Comparison of ENCODE assay signal across 15 cellular contexts in the genomic region with DNA sequence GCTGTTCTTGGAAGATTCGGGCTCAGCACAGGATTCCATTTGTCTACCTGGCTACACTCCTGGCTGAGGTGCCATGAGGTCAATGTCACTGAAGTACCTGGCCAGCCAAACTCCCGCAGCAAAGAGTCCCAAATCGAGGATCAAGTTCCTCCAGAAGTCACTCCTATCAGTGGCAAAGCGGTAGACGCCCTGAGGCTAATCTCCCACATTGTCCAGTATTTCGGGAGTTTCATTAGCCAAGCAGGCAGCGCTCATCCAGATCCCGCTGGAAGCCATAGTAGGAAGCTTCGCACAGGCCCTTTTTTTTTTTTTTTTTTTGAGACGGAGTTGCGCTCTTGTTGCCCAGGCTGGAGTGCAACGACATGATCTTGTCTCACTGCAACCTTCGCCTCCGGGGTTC.
"Had no signal": no experiment of that assay in that cellular context is flagged by ENCODE, and none has a peak within 500 bp of the region (broad histone marks: within the 10 kb centered on the region; RNA-seq: fewer than 3 reads in every experiment).

No MANE protein-coding gene starts in this region.

- H3K9me3 Mint-ChIP-seq: naive thymus-derived CD4-positive, alpha-beta T cell had no signal

- H3K27ac Mint-ChIP-seq: endodermal cell; naive thymus-derived CD4-positive, alpha-beta T cell; nephron progenitor cell had no signal

- H3K4me1 Mint-ChIP-seq: naive thymus-derived CD4-positive, alpha-beta T cell; nephron progenitor cell had no signal

- H3K36me3 ChIP-seq: gastrocnemius medialis, heart right ventricle, neutrophil, ovary, right atrium auricular region had no signal

- H3K4me3 Mint-ChIP-seq: endodermal cell; naive thymus-derived CD4-positive, alpha-beta T cell; nephron progenitor cell had no signal

- H3K27ac ChIP-seq: coronary artery, gastrocnemius medialis, heart right ventricle, neutrophil, ovary, right atrium auricular region had no signal

- H3K4me1 ChIP-seq: gastrocnemius medialis, heart right ventricle, right atrium auricular region had no signal

- H3K36me3 Mint-ChIP-seq: naive thymus-derived CD4-positive, alpha-beta T cell had no signal

- H3K27me3 ChIP-seq: gastrocnemius medialis, neutrophil, ovary, right atrium auricular region had no signal

- DNase-seq: effector CD4-positive, alpha-beta T cell; endodermal cell; gastrocnemius medialis; heart right ventricle; hypothalamus; kidney glomerular epithelial cell; naive thymus-derived CD4-positive, alpha-beta T cell; nephron progenitor cell; ovary; small intestine; stimulated activated CD4-positive, alpha-beta T cell treated with anti-CD3 and anti-CD28 coated beads, Interleukin-2, amount 100 ng/mL, for 48 hours; stimulated activated naive CD4-positive, alpha-beta T cell treated with Interleukin-2 at 50 U/mL for 16 hours had no signal

- H3K9me3 ChIP-seq: gastrocnemius medialis, neutrophil, ovary, right atrium auricular region had no signal

- ATAC-seq: gastrocnemius medialis; heart right ventricle; naive thymus-derived CD4-positive, alpha-beta T cell had no signal

- H3K4me3 ChIP-seq: coronary artery, gastrocnemius medialis, heart right ventricle, ovary, right atrium auricular region had no signal
